Comparison of ENCODE assay signal across 27 cellular contexts in the genomic region with DNA sequence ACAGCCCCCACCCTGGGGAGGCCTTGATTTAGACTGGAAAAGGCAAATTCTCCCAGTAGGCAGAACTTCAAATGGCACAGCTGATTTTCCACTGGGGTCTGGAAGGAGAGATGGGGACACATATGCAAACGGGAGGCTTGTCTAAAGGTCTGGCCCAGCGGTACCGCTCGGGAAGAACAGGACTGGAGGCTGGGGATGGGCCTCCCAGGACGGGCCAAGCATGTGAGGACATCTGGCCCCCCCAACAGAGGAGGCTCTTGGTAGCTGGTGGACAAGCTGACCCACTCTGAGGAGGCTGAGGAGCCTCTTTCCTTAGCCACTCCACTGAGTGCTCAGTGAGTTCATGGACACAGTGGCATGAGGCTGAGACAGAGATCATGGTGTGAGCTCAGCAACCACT.
"Had no signal": no experiment of that assay in that cellular context is flagged by ENCODE, and none has a peak within 500 bp of the region (broad histone marks: within the 10 kb centered on the region; RNA-seq: fewer than 3 reads in every experiment).

No MANE protein-coding gene starts in this region.

- H3K9me3 Mint-ChIP-seq: dendritic cell treated with granulocyte-macrophage colony-stimulating factor and Interleukin-4, amounts not matched to agents 40 ng/mL and 50 ng/mL, for 4 days had no signal

- H3K4me1 Mint-ChIP-seq: endodermal cell, mesothelial cell of epicardium had no signal

- H3K36me3 ChIP-seq: colonic mucosa, esophagus squamous epithelium, gastrocnemius medialis, heart right ventricle, left lung, lower lobe of right lung had no signal

- DNase-seq: colonic mucosa; cortex of kidney; effector CD8-positive, alpha-beta T cell; effector memory CD8-positive, alpha-beta T cell; endodermal cell; erythroblast; esophagus squamous epithelium; foreskin fibroblast; foreskin melanocyte; gastrocnemius medialis; glutamatergic neuron; head of caudate nucleus; heart right ventricle; hippocampal formation; left cardiac atrium; left ventricle myocardium superior; lower lobe of right lung; mesenchymal stem cell had no signal

- FAIRE-seq: endometrium, islet of Langerhans, keratinocyte had no signal

- H3K27ac ChIP-seq: colonic mucosa, epithelial cell of prostate, esophagus squamous epithelium, gastrocnemius medialis, heart right ventricle, left lung, lower lobe of right lung had no signal

- H3K9me3 ChIP-seq: colonic mucosa, esophagus squamous epithelium, gastrocnemius medialis, left lung, lower lobe of right lung, mucosa of descending colon had no signal

- H3K27ac Mint-ChIP-seq: dendritic cell treated with granulocyte-macrophage colony-stimulating factor and Interleukin-4, amounts not matched to agents 40 ng/mL and 50 ng/mL, for 4 days; effector memory CD8-positive, alpha-beta T cell; endodermal cell; mesothelial cell of epicardium had no signal

- H3K4me1 ChIP-seq: colonic mucosa, esophagus squamous epithelium, gastrocnemius medialis, heart right ventricle, left lung, lower lobe of right lung had no signal

- H3K27me3 ChIP-seq: colonic mucosa had no signal

- H3K4me3 Mint-ChIP-seq: dendritic cell treated with granulocyte-macrophage colony-stimulating factor and Interleukin-4, amounts not matched to agents 40 ng/mL and 50 ng/mL, for 4 days; effector memory CD8-positive, alpha-beta T cell; endodermal cell; mesothelial cell of epicardium had no signal

- H3K4me3 ChIP-seq: colonic mucosa, esophagus squamous epithelium, gastrocnemius medialis, heart right ventricle, left lung, lower lobe of right lung, mucosa of descending colon had no signal

- ATAC-seq: effector memory CD8-positive, alpha-beta T cell; esophagus mucosa; gastrocnemius medialis; heart right ventricle; left cardiac atrium; left lung; left ventricle myocardium superior; lower lobe of right lung; mucosa of descending colon had no signal

- H3K36me3 Mint-ChIP-seq: mesothelial cell of epicardium had no signal
